12 cellular contexts compared by ENCODE assay signal in the genomic region with DNA sequence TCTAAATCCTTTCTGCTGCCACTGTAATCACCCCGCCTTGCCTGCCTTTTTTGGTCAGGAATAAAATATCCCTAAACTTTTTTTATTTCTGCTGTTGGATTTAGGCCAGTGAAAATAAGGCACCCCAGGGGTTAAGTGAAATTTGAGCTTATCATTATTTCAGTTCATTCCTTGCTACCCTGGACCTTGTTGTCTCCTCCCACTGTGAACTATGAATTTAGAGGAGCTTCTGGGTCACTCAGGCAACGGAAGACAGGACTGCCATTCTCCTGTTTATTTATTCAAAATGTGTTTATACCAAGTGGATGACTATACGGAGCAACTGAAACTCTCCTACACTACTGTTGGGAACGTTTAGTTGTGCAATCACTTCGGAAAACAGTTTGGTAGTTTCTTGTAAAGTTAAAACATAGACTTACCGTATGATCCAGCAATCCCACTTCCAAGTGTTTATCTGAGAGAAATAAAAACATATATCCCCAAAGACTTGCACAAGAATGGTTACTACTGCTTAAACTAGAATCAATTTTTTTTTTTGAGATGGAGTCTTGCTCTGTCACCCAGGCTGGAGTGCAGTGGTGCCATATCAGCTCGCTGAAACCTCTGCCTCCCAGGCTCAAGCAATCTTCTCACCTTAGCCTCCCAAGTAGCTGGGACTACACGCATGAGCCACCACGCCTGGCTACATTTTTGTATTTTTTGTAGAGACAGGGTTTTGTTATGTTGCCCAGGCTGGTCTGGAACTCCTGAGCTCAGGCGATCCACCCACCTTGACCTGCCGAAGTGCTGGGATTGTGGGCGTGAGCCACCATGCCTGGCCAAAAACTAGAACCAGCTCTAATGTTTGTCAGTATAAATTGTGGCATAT. TPM values are rescaled to one million over a fixed set of nuclear protein-coding genes. Genes with fewer than 3 reads are reported as not detected.
DNase-seq lines count a peak whose midpoint lies in the region; ATAC-seq and TF ChIP-seq lines count a peak whose summit lies in the region.
"Had no signal": no experiment of that assay in that cellular context is flagged by ENCODE, and none has a peak within 500 bp of the region (broad histone marks: within the 10 kb centered on the region; RNA-seq: fewer than 3 reads in every experiment).

No MANE protein-coding gene starts in this region.

- H3K79me2 ChIP-seq in GM23248 (ENCODE audit: insufficient read depth) (peaks cover 26% of the 10 kb centered on the region), fibroblast of lung (ENCODE audit: control insufficient read depth, insufficient read depth, low read length) (peaks cover 27% of the 10 kb centered on the region)

- peak overlapping the region; percentile 55 for H3K27ac ChIP-seq in GM23248
- peak overlapping the region; percentile 3; the same call in 1 of the 2 replicates for H3K27ac ChIP-seq in Panc1 (ENCODE audit: low read length)
- peak overlapping the region; percentile 80 for H3K27ac ChIP-seq in fibroblast of lung (ENCODE audit: insufficient read depth, low read length)

- peaks cover 17% of the 10 kb centered on the region for H3K27me3 Mint-ChIP-seq in activated CD8-positive, alpha-beta T cell treated with anti-CD3 and anti-CD28 coated beads, Interleukin-2, amount 10 ng/mL, durations not matched to agents 7 days and 5 days (ENCODE audit: low read depth)
- H3K27me3 Mint-ChIP-seq: stimulated activated naive CD8-positive, alpha-beta T cell treated with anti-CD3 and anti-CD28 coated beads, Interleukin-15, Interleukin-2, amounts not matched to agents 100 ng/mL and 50 ng/mL, for 24 hours had no signal

- CTCF ChIA-PET in Panc1 (lab: Charles Lee), result no interaction called here
- CTCF ChIA-PET in activated CD8-positive, alpha-beta T cell treated with anti-CD3 and anti-CD28 coated beads, Interleukin-2, amount 10 ng/mL, durations not matched to agents 7 days and 5 days (lab: Charles Lee), result interaction anchor here (1.0 to 2.4 kb wide), 2 partner anchors 9 to 14 kb away, joined by 3 to 9 read pairs; no protein-coding TSS in a partner anchor

- H3K36me3 ChIP-seq in GM23248 (ENCODE audit: low read depth) (no peaks in the 10 kb centered on the region), Panc1 (ENCODE audit: control insufficient read depth, insufficient read depth, low read length) (no peaks in the 10 kb centered on the region), fibroblast of lung (ENCODE audit: control insufficient read depth, insufficient read depth, low read length) (no peaks in the 10 kb centered on the region)
- H3K36me3 ChIP-seq: ovary had no signal

- H3K36me3 Mint-ChIP-seq in activated CD8-positive, alpha-beta T cell treated with anti-CD3 and anti-CD28 coated beads, Interleukin-2, amount 10 ng/mL, durations not matched to agents 7 days and 5 days (ENCODE audit: low read depth), result peaks cover 8% of the 10 kb centered on the region

- H3K9ac ChIP-seq in GM23248, result 0 out of 2 replicates have a peak overlapping the region, but pooled peaks have one; percentile 1
- no peak overlapping the region for H3K9ac ChIP-seq in fibroblast of lung (ENCODE audit: insufficient read depth, low read length)

- intact Hi-C loops in Panc1 (cut with micrococcal nuclease; ENCODE audit: unreplicated experiment) (no loop called here), sciatic nerve (cut with DNase I) (loop anchor here (10.0 kb wide), 1 partner anchor 62 kb away; no protein-coding TSS in a partner anchor)

- no peak overlapping the region for H3K27ac Mint-ChIP-seq in activated CD8-positive, alpha-beta T cell treated with anti-CD3 and anti-CD28 coated beads, Interleukin-2, amount 10 ng/mL, durations not matched to agents 7 days and 5 days
- H3K27ac Mint-ChIP-seq: activated naive CD4-positive, alpha-beta T cell treated with anti-CD3 and anti-CD28 coated beads for 36 hours; stimulated activated naive CD8-positive, alpha-beta T cell treated with anti-CD3 and anti-CD28 coated beads, Interleukin-15, Interleukin-2, amounts not matched to agents 100 ng/mL and 50 ng/mL, for 24 hours had no signal

- H3K9me2 ChIP-seq in GM23248 (ENCODE audit: insufficient read depth), result no peaks in the 10 kb centered on the region

- no peak for TF ChIP-seq CTCF in Panc1 (IDR thresholded peaks at IDR 0.05)
- TF ChIP-seq CTCF in fibroblast of lung (conservative IDR thresholded peaks at IDR 0.05 in 1 of 2, IDR thresholded peaks at IDR 0.05 in 1 of 2; ENCODE audit: low read depth in 1 of 2, low read length in 2 of 2), result no peak

- peaks cover 38% of the 10 kb centered on the region for H3K4me1 ChIP-seq in GM23248 (ENCODE audit: insufficient read depth)
- H3K4me1 ChIP-seq in Panc1 (ENCODE audit: control insufficient read depth, insufficient read depth, low read length), result peaks cover 24% of the 10 kb centered on the region
- peaks cover 24% of the 10 kb centered on the region for H3K4me1 ChIP-seq in fibroblast of lung (ENCODE audit: control insufficient read depth, extremely low read depth, insufficient read depth, low read length)

- BruUV-seq in Panc1 (replicated peaks; lab: Mats Ljungman, UMichigan), result no TSS peak

- H3K9me3 ChIP-seq in GM23248 (ENCODE audit: low read depth) (no peaks in the 10 kb centered on the region), Panc1 (ENCODE audit: control insufficient read depth, insufficient read depth, low read depth, low read length) (no peaks in the 10 kb centered on the region), fibroblast of lung (ENCODE audit: control insufficient read depth, insufficient read depth, low read depth, low read length) (no peaks in the 10 kb centered on the region)
- H3K9me3 ChIP-seq: ovary had no signal

- H3K4me2 ChIP-seq in GM23248 (ENCODE audit: unreplicated experiment), result peak overlapping the region; percentile 37
- H3K4me2 ChIP-seq in fibroblast of lung (ENCODE audit: extremely low read depth, insufficient read depth, low read length), result peak overlapping the region; percentile 61

- in situ Hi-C loops in GM23248 (cut with MboI), result no loop called here
- in situ Hi-C loops in Panc1 (cut with HindIII; ENCODE audit: low pct_unique_long_range_greater_than_20kb, low sequenced_read_pairs), result no loop called here

- H3K4me3 ChIP-seq in GM23248, result no peak overlapping the region
- H3K4me3 ChIP-seq in Panc1 (ENCODE audit: low read depth in 2 of 2, low read length in 2 of 2), result no peak overlapping the region
- H3K4me3 ChIP-seq in fibroblast of lung (replicated peaks in 1 of 4; ENCODE audit: control extremely low read depth in 1 of 4, insufficient read depth in 1 of 4, low read depth in 3 of 4, low read length in 4 of 4), result no peak overlapping the region
- H3K4me3 ChIP-seq: ovary had no signal

- ATAC-seq in Panc1 (no peak), sciatic nerve (peak; percentile 27), esophagus mucosa (no peak)
- no peak for ATAC-seq in activated CD8-positive, alpha-beta T cell treated with anti-CD3 and anti-CD28 coated beads, Interleukin-2, amount 10 ng/mL, durations not matched to agents 7 days and 5 days

- H2AFZ ChIP-seq in GM23248 (peak overlapping the region; percentile 68), fibroblast of lung (ENCODE audit: low read length) (no peak overlapping the region)

- H3K27me3 ChIP-seq in GM23248 (replicated peaks; ENCODE audit: insufficient read depth), result no peaks in the 10 kb centered on the region
- no peaks in the 10 kb centered on the region for H3K27me3 ChIP-seq in Panc1 (ENCODE audit: control insufficient read depth, insufficient read depth, low read length)
- H3K27me3 ChIP-seq in fibroblast of lung (ENCODE audit: control insufficient read depth, insufficient read depth, low read length), result no peaks in the 10 kb centered on the region
- H3K27me3 ChIP-seq: ovary had no signal

- POLR2A ChIA-PET in Panc1 (lab: Charles Lee), result interaction anchor here (0.8 kb wide), 1 partner anchor 11 kb away, joined by 4 read pairs; no protein-coding TSS in a partner anchor
- POLR2A ChIA-PET in activated CD8-positive, alpha-beta T cell treated with anti-CD3 and anti-CD28 coated beads, Interleukin-2, amount 10 ng/mL, durations not matched to agents 7 days and 5 days (lab: Charles Lee), result interaction anchor here (5.5 kb wide), 1 partner anchor 11 kb away, joined by 146 read pairs; a partner anchor contains a TSS

- no peaks in the 10 kb centered on the region for H3K9me3 Mint-ChIP-seq in activated CD8-positive, alpha-beta T cell treated with anti-CD3 and anti-CD28 coated beads, Interleukin-2, amount 10 ng/mL, durations not matched to agents 7 days and 5 days (ENCODE audit: insufficient read depth)
- H3K9me3 Mint-ChIP-seq: activated naive CD4-positive, alpha-beta T cell treated with anti-CD3 and anti-CD28 coated beads for 36 hours; stimulated activated naive CD8-positive, alpha-beta T cell treated with anti-CD3 and anti-CD28 coated beads, Interleukin-15, Interleukin-2, amounts not matched to agents 100 ng/mL and 50 ng/mL, for 24 hours had no signal

- no peak overlapping the region for H3K4me3 Mint-ChIP-seq in activated CD8-positive, alpha-beta T cell treated with anti-CD3 and anti-CD28 coated beads, Interleukin-2, amount 10 ng/mL, durations not matched to agents 7 days and 5 days
- H3K4me3 Mint-ChIP-seq: activated naive CD4-positive, alpha-beta T cell treated with anti-CD3 and anti-CD28 coated beads for 36 hours; stimulated activated naive CD8-positive, alpha-beta T cell treated with anti-CD3 and anti-CD28 coated beads, Interleukin-15, Interleukin-2, amounts not matched to agents 100 ng/mL and 50 ng/mL, for 24 hours had no signal

- 53 to 57% methylated on average over 12 of the region's 12 CpGs for WGBS in GM23248 (ENCODE audit: low coverage in 1 of 2, low lambda C conversion rate in 2 of 2, missing lambda C conversion rate in 2 of 2), 2 experiments

- H3F3A ChIP-seq in GM23248 (ENCODE audit: insufficient read depth), result peaks cover 15% of the 10 kb centered on the region; the same call in 1 of the 2 replicates

- H3K4me1 Mint-ChIP-seq in activated CD8-positive, alpha-beta T cell treated with anti-CD3 and anti-CD28 coated beads, Interleukin-2, amount 10 ng/mL, durations not matched to agents 7 days and 5 days (ENCODE audit: low read depth), result peaks cover 24% of the 10 kb centered on the region

- DNase-seq in GM23248 (peak; percentile 75), Panc1 (ENCODE audit: low read depth, low spot score) (no peak), fibroblast of lung (ENCODE audit: low read depth in 2 of 2) (peak; percentile 59 to 98), sciatic nerve (ENCODE audit: low spot score) (no peak), NCI-H524 treated with DMSO at 0.1 percent for 48 hours (lab: John Stamatoyannopoulos, UW) (no peak), DMS153 (lab: John Stamatoyannopoulos, UW) (no peak)
- no peak for DNase-seq in activated CD8-positive, alpha-beta T cell treated with anti-CD3 and anti-CD28 coated beads, Interleukin-2, amount 10 ng/mL, durations not matched to agents 7 days and 5 days
- DNase-seq: activated naive CD4-positive, alpha-beta T cell treated with anti-CD3 and anti-CD28 coated beads for 36 hours; NCI-H1436 treated with DMSO at 0.1 percent for 48 hours; ovary had no signal

- H4K20me1 ChIP-seq in GM23248 (ENCODE audit: insufficient read depth) (no peaks in the 10 kb centered on the region), fibroblast of lung (ENCODE audit: control insufficient read depth, extremely low read depth, insufficient read depth, low read length) (no peaks in the 10 kb centered on the region)

RNA-seq across cellular contexts. Expression of a gene that starts 2.3 kb away (rescaled TPM):
- 31.7 and 42.1 TPM in 2 replicates for total RNA-seq in GM23248 (2014; rRNA removed; shearing (Covaris generic))
- polyA plus RNA-seq in GM23248 (2016; fragmentation: Nextera tagmentation; extraction: Ambion mirVana) (34.2 and 36.5 TPM in 2 replicates), fibroblast of lung (42.5 and 43.3 TPM in 2 replicates)
- total RNA-seq in Panc1 (2021; ENCODE audit: unreplicated experiment) (32.9 TPM), fibroblast of lung (55.7 and 83.4 TPM in 2 replicates), sciatic nerve (26.5 TPM), esophagus mucosa (24.0 TPM)
- 21.2 TPM for polyA plus RNA-seq in Panc1 (2012; ENCODE audit: insufficient read length)
- polyA plus RNA-seq in fibroblast of lung (2012), result 33.0 and 38.0 TPM in 2 replicates
- polyA minus RNA-seq in fibroblast of lung (ENCODE audit: low replicate concordance), result 32.5 and 34.3 TPM in 2 replicates
- total RNA-seq in activated CD8-positive, alpha-beta T cell treated with anti-CD3 and anti-CD28 coated beads, Interleukin-2, amount 10 ng/mL, durations not matched to agents 7 days and 5 days, result 10 to 100 TPM; 54.6 to 55.9 TPM

RNA-seq across cellular contexts. Expression of a gene that starts 14.5 kb away (rescaled TPM):
- total RNA-seq in GM23248 (2014; rRNA removed; shearing (Covaris generic)), result 15.2 and 17.8 TPM in 2 replicates
- 16.1 and 17.2 TPM in 2 replicates for polyA plus RNA-seq in GM23248 (2016; fragmentation: Nextera tagmentation; extraction: Ambion mirVana)
- 32.2 TPM for total RNA-seq in Panc1 (2021; ENCODE audit: unreplicated experiment)
- 9.4 TPM for polyA plus RNA-seq in Panc1 (2012; ENCODE audit: insufficient read length)
- total RNA-seq in fibroblast of lung, result 16.9 and 18.8 TPM in 2 replicates
- 17.9 and 19.4 TPM in 2 replicates for polyA plus RNA-seq in fibroblast of lung
- polyA plus RNA-seq in fibroblast of lung (2012), result 10.3 and 12.5 TPM in 2 replicates
- polyA minus RNA-seq in fibroblast of lung (ENCODE audit: low replicate concordance), result 7.4 and 7.9 TPM in 2 replicates
- total RNA-seq in sciatic nerve, result 43.6 TPM
- total RNA-seq in activated CD8-positive, alpha-beta T cell treated with anti-CD3 and anti-CD28 coated beads, Interleukin-2, amount 10 ng/mL, durations not matched to agents 7 days and 5 days, result 10 to 100 TPM; 27.5 to 31.2 TPM
- total RNA-seq in esophagus mucosa, result 18.6 TPM

Comparison
In these comparisons a context has a peak if more than half of its experiments do, and no peak if none do; other contexts are left out.
1. DNase-seq: peak in GM23248 (single experiment) and fibroblast of lung (2 of 2); none in Panc1 (single experiment), sciatic nerve (single experiment), activated CD8-positive, alpha-beta T cell treated with anti-CD3 and anti-CD28 coated beads, Interleukin-2, amount 10 ng/mL, durations not matched to agents 7 days and 5 days (single experiment), NCI-H524 treated with DMSO at 0.1 percent for 48 hours (single experiment) and DMS153 (single experiment).
2. H3K27ac ChIP-seq: peak in every context shown above with its lines; median percentile 80 in fibroblast of lung; 55 in GM23248; 3 in Panc1.